8 cellular contexts compared by ENCODE assay signal in genomic region chr1:235077571-235078479, GRCh38. TPM values are rescaled to one million over a fixed set of nuclear protein-coding genes. Genes with fewer than 3 reads are reported as not detected.
A peak's percentile ranks its signal among the peaks of the same experiment; 100 is the strongest.
DNase-seq lines count a peak whose midpoint lies in the region; TF ChIP-seq lines count a peak whose summit lies in the region.

No MANE protein-coding gene starts in this region.

- TF ChIP-seq POLR2A in erythroblast (IDR thresholded peaks at IDR 0.05; ENCODE audit: low read length) (no peak), suprapubic skin (IDR thresholded peaks at IDR 0.05) (no peak)

- no peaks in the 10 kb centered on the region for H3K36me3 ChIP-seq in suprapubic skin

- 79% methylated on average over 15 of the region's 15 CpGs for WGBS in suprapubic skin

- H3K4me3 ChIP-seq in suprapubic skin = no peak overlapping the region

- peak overlapping the region; percentile 72 for H3K27ac ChIP-seq in suprapubic skin

- TF ChIP-seq EP300 in suprapubic skin (IDR thresholded peaks at IDR 0.05) = no peak

- peak; percentile 43 for DNase-seq in stimulated activated naive CD4-positive, alpha-beta T cell treated with Interleukin-2 at 50 U/mL for 16 hours (lab: John Stamatoyannopoulos, UW)
- DNase-seq in stimulated activated naive CD4-positive, alpha-beta T cell (lab: John Stamatoyannopoulos, UW) = no peak
- DNase-seq in HT-29 (ENCODE audit: low spot score) (peak; percentile 3), erythroblast (lab: John Stamatoyannopoulos, UW) (peak; percentile 42 to 57), suprapubic skin (ENCODE audit: low spot score in 2 of 2) (no peak), D341Med (ENCODE audit: low spot score) (no peak), NCI-H2171 treated with DMSO at 0.1 percent for 48 hours (lab: John Stamatoyannopoulos, UW) (no peak), HCEC 1CT (no peak)

- H3K9me3 ChIP-seq in suprapubic skin = no peaks in the 10 kb centered on the region

- TF ChIP-seq CTCF in suprapubic skin (IDR thresholded peaks at IDR 0.05) = no peak

- no peaks in the 10 kb centered on the region for H3K27me3 ChIP-seq in suprapubic skin

- peaks cover 91% of the 10 kb centered on the region for H3K4me1 ChIP-seq in suprapubic skin

RNA-seq across cellular contexts. Expression of gene TOMM20, which starts 50.8 kb away (rescaled TPM):
- total RNA-seq in HT-29 (2014; rRNA removed; shearing (Covaris generic)) = 47.0 and 49.0 TPM in 2 replicates
- 100 to 1,000 TPM; 101 to 116 (median 111) TPM for total RNA-seq in suprapubic skin

Comparison
In these comparisons a context has a peak if more than half of its experiments do, and no peak if none do; other contexts are left out.
1. DNase-seq: peak in stimulated activated naive CD4-positive, alpha-beta T cell treated with Interleukin-2 at 50 U/mL for 16 hours (single experiment), HT-29 (single experiment) and erythroblast (2 of 2); none in stimulated activated naive CD4-positive, alpha-beta T cell (0 of 6), suprapubic skin (0 of 2), D341Med (single experiment), NCI-H2171 treated with DMSO at 0.1 percent for 48 hours (single experiment) and HCEC 1CT (single experiment).